ENCODE assay signal across 8 cellular contexts in the genomic region with DNA sequence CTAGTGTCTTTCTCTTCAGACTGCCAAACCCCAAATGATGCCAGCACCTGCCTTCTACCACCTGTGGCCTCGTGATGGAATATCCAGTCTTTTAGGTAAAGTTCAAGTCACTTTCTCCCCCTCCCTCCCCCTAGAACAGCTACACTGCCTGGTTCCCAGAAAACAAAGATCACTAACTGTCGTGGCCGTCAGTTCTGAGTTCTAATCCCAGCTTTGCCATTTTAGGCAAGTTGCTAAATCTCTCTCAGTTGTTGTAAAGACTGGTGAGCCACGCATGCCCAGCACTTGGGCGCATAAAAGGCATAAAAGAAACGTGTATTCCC. TPM values are rescaled to one million over a fixed set of nuclear protein-coding genes. Genes with fewer than 3 reads are reported as not detected.
DNase-seq lines count a peak whose midpoint lies in the region; ATAC-seq and TF ChIP-seq lines count a peak whose summit lies in the region.

No MANE protein-coding gene starts in this region.

- no peak for TF ChIP-seq CTCF in GM12864 (IDR thresholded peaks at IDR 0.05; ENCODE audit: low read depth, low read length, missing control alignments)
- TF ChIP-seq CTCF in RWPE1 (conservative IDR thresholded peaks at IDR 0.05; ENCODE audit: low read depth): no peak
- TF ChIP-seq CTCF in psoas muscle (IDR thresholded peaks at IDR 0.05): no peak
- no peak for TF ChIP-seq CTCF in GM10266 (IDR thresholded peaks at IDR 0.05; ENCODE audit: control insufficient read depth, insufficient read depth, low read depth, missing control alignments)

- ATAC-seq in psoas muscle (no peak), GM21717 (IDR thresholded peaks at IDR 0.05; ENCODE audit: unreplicated experiment) (no peak), HG03354 (IDR thresholded peaks at IDR 0.05; ENCODE audit: poor library complexity, severe bottlenecking, unreplicated experiment) (no peak)

- H3K4me3 ChIP-seq in GM12864 (ENCODE audit: low read depth, low read length) (peak overlapping the region; percentile 29), psoas muscle (peak overlapping the region; percentile 3)

- CTCF ChIA-PET in RWPE1 (lab: Yijun Ruan, JAX): interaction anchor here (0.6 to 2.9 kb wide), 16 partner anchors 10 to 366 kb away, joined by 3 to 33 read pairs (median 4); no protein-coding TSS in a partner anchor

- intact Hi-C loops in psoas muscle (cut with DNase I): loop anchor here (1.0 to 10.0 kb wide), 4 partner anchors 38 to 272 kb away; partner anchors contain the start of gene STK40 (in 1 of the 2)

- H3K27ac ChIP-seq in RWPE1 (peak overlapping the region; percentile 99), psoas muscle (peak overlapping the region; percentile 93)

- H3K4me1 ChIP-seq in psoas muscle: peaks cover 43% of the 10 kb centered on the region

- POLR2A ChIA-PET in RWPE1 (lab: Yijun Ruan, JAX; ENCODE audit: low non-redundant PET): interaction anchor here (1.0 to 1.8 kb wide), 4 partner anchors 38 to 237 kb away, joined by 4 to 7 read pairs (median 4); no protein-coding TSS in a partner anchor

- no peaks in the 10 kb centered on the region for H3K9me3 ChIP-seq in psoas muscle

- H3K36me3 ChIP-seq in psoas muscle (ENCODE audit: insufficient read depth in 1 of 2, low read depth in 1 of 2): peaks cover 0 to 10% of the 10 kb centered on the region in 2 donors

- H3K27me3 ChIP-seq in psoas muscle (ENCODE audit: insufficient read depth in 3 of 3, low read length in 2 of 3): no peaks in the 10 kb centered on the region

- 7 to 22% (median 15%) methylated on average over 6 of the region's 6 CpGs for WGBS in psoas muscle, 3 donors

- no peak for TF ChIP-seq POLR2A in erythroblast (IDR thresholded peaks at IDR 0.05; ENCODE audit: low read length)

- DNase-seq in GM12864 (ENCODE audit: low read depth) (no peak), RWPE1 (ENCODE audit: low spot score) (no peak), erythroblast (lab: John Stamatoyannopoulos, UW) (peak; percentile 53 to 65), psoas muscle (no peak), GM10266 (ENCODE audit: extremely low spot score) (no peak)
- DNase-seq in stimulated activated CD4-positive, alpha-beta T cell treated with anti-CD3 and anti-CD28 coated beads, Interleukin-12 subunit alpha, Interleukin-12 subunit beta, amount 100 ng/mL, for 4 hours: no peak

RNA-seq across cellular contexts. Expression of gene TRAPPC3, which starts 0.6 kb away (rescaled TPM):
- total RNA-seq in psoas muscle: 10 to 100 TPM; 34.8 to 44.4 (median 38.7) TPM
- 10 to 100 TPM; 43.8 to 91.8 (median 73.0) TPM for polyA plus RNA-seq in psoas muscle

RNA-seq across cellular contexts. Expression of gene MAP7D1, which starts 6.0 kb away (rescaled TPM):
- total RNA-seq in psoas muscle: 100 to 1,000 TPM; 209 to 230 (median 215) TPM
- polyA plus RNA-seq in psoas muscle: 100 to 1,000 TPM; 117 to 342 (median 165) TPM

RNA-seq across cellular contexts. Expression of gene COL8A2, which starts 24.9 kb away (rescaled TPM):
- total RNA-seq in psoas muscle: under 1 TPM; 0.15 to 0.41 (median 0.30) TPM
- polyA plus RNA-seq in psoas muscle: under 1 TPM; 0.06 to 0.12 (median 0.10) TPM

Comparison
In these comparisons a context has a peak if more than half of its experiments do, and no peak if none do; other contexts are left out.
1. DNase-seq: peak in erythroblast (2 of 2); none in GM12864 (single experiment), RWPE1 (single experiment), psoas muscle (0 of 2), stimulated activated CD4-positive, alpha-beta T cell treated with anti-CD3 and anti-CD28 coated beads, Interleukin-12 subunit alpha, Interleukin-12 subunit beta, amount 100 ng/mL, for 4 hours (single experiment) and GM10266 (single experiment).